ENCODE assay signal across 10 cellular contexts in the genomic region with DNA sequence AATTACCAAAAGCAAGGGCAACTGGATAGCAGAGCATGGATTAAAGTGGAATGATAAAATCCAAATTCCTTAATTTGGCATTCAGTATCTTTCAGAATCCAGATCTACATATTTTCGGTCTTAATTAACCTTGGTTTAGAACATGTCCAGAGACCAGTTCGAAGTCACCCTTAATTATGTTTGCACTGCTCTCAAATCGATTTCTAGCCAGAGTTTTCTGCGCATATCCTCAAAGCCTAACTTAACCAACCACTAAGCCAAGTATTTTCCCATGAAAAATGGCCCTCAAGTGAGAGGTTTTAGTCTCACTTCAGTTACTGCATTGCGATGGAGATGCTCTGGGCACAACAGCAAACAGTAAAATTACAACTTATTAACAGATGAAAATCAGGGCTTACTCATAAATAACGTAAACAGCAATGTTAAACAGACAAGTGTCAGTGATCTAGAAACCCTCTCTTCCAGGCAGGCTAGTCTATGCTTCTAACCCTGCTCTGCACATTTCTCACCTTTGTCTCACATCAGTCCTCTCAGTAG. TPM values are rescaled to one million over a fixed set of nuclear protein-coding genes. Genes with fewer than 3 reads are reported as not detected.
A peak's percentile ranks its signal among the peaks of the same experiment; 100 is the strongest.
DNase-seq lines count a peak whose midpoint lies in the region; ATAC-seq and TF ChIP-seq lines count a peak whose summit lies in the region.
"Had no signal": no experiment of that assay in that cellular context is flagged by ENCODE, and none has a peak within 500 bp of the region (broad histone marks: within the 10 kb centered on the region; RNA-seq: fewer than 3 reads in every experiment).

No MANE protein-coding gene starts in this region.

- no peaks in the 10 kb centered on the region for H3K27me3 Mint-ChIP-seq in natural killer cell (ENCODE audit: low read depth in 2 of 2)
- no peaks in the 10 kb centered on the region for H3K27me3 Mint-ChIP-seq in natural killer cell treated with Interleukin-12 subunit alpha and Interleukin-12 subunit beta and Interleukin-15 and Interleukin-18, amount 100 ng/mL, for 72 hours
- H3K27me3 Mint-ChIP-seq in activated naive CD4-positive, alpha-beta T cell treated with anti-CD3 and anti-CD28 coated beads for 36 hours (ENCODE audit: low read depth) = no peaks in the 10 kb centered on the region

- H3K4me3 ChIP-seq in body of pancreas = no peak overlapping the region

- 28 to 33% methylated on average over 6 of the region's 6 CpGs for WGBS in body of pancreas, 2 donors

- H3K27me3 ChIP-seq in body of pancreas = no peaks in the 10 kb centered on the region

- H3K36me3 ChIP-seq in body of pancreas (replicated peaks in 1 of 2; ENCODE audit: insufficient read depth in 1 of 2, low read depth in 2 of 2) = no peaks in the 10 kb centered on the region

- TF ChIP-seq POLR2A in body of pancreas (IDR thresholded peaks at IDR 0.05) = no peak

- peaks cover 55 to 63% of the 10 kb centered on the region in 2 donors for H3K4me1 Mint-ChIP-seq in natural killer cell
- peaks cover 43% of the 10 kb centered on the region in 2 donors for H3K4me1 Mint-ChIP-seq in natural killer cell treated with Interleukin-12 subunit alpha and Interleukin-12 subunit beta and Interleukin-15 and Interleukin-18, amount 100 ng/mL, for 72 hours (ENCODE audit: low read depth in 2 of 2)
- H3K4me1 Mint-ChIP-seq in activated naive CD4-positive, alpha-beta T cell treated with anti-CD3 and anti-CD28 coated beads for 36 hours (ENCODE audit: low read depth) = peaks cover 40% of the 10 kb centered on the region

- H3K27ac Mint-ChIP-seq in natural killer cell = peak overlapping the region; percentile 14 to 25
- H3K27ac Mint-ChIP-seq in natural killer cell treated with Interleukin-12 subunit alpha and Interleukin-12 subunit beta and Interleukin-15 and Interleukin-18, amount 100 ng/mL, for 72 hours = peak overlapping the region in 1 of 2 donors; percentile 44
- H3K27ac Mint-ChIP-seq in activated naive CD4-positive, alpha-beta T cell treated with anti-CD3 and anti-CD28 coated beads for 36 hours = no peak overlapping the region

- no peak overlapping the region for H3K4me3 Mint-ChIP-seq in natural killer cell
- no peak overlapping the region for H3K4me3 Mint-ChIP-seq in natural killer cell treated with Interleukin-12 subunit alpha and Interleukin-12 subunit beta and Interleukin-15 and Interleukin-18, amount 100 ng/mL, for 72 hours
- no peak overlapping the region for H3K4me3 Mint-ChIP-seq in activated naive CD4-positive, alpha-beta T cell treated with anti-CD3 and anti-CD28 coated beads for 36 hours

- H3K9me3 Mint-ChIP-seq in natural killer cell = no peaks in the 10 kb centered on the region
- no peaks in the 10 kb centered on the region for H3K9me3 Mint-ChIP-seq in natural killer cell treated with Interleukin-12 subunit alpha and Interleukin-12 subunit beta and Interleukin-15 and Interleukin-18, amount 100 ng/mL, for 72 hours
- no peaks in the 10 kb centered on the region for H3K9me3 Mint-ChIP-seq in activated naive CD4-positive, alpha-beta T cell treated with anti-CD3 and anti-CD28 coated beads for 36 hours

- no peak for TF ChIP-seq CTCF in natural killer cell (IDR thresholded peaks at IDR 0.05)
- no peak for TF ChIP-seq CTCF in body of pancreas (IDR thresholded peaks at IDR 0.05)

- no peaks in the 10 kb centered on the region for H3K9me3 ChIP-seq in body of pancreas

- peaks cover 43% of the 10 kb centered on the region for H3K4me1 ChIP-seq in body of pancreas

- peak overlapping the region in 3 of 4 donors; percentile 16 to 95 (median 19) for H3K27ac ChIP-seq in body of pancreas

- CTCF ChIA-PET in HEK293T (lab: Yijun Ruan, JAX) = interaction anchor here (0.7 kb wide), 1 partner anchor 957 kb away, joined by 3 read pairs; no protein-coding TSS in a partner anchor
- CTCF ChIA-PET in activated naive CD4-positive, alpha-beta T cell treated with anti-CD3 and anti-CD28 coated beads for 36 hours (lab: Charles Lee) = interaction anchor here (0.7 to 1.1 kb wide), 3 partner anchors 9 to 38 kb away, joined by 3 read pairs; no protein-coding TSS in a partner anchor

- no peaks in the 10 kb centered on the region for H3K36me3 Mint-ChIP-seq in natural killer cell
- peaks cover 5% of the 10 kb centered on the region for H3K36me3 Mint-ChIP-seq in natural killer cell treated with Interleukin-12 subunit alpha and Interleukin-12 subunit beta and Interleukin-15 and Interleukin-18, amount 100 ng/mL, for 72 hours
- peaks cover 8% of the 10 kb centered on the region for H3K36me3 Mint-ChIP-seq in activated naive CD4-positive, alpha-beta T cell treated with anti-CD3 and anti-CD28 coated beads for 36 hours (ENCODE audit: low read depth)

- no peak for DNase-seq in natural killer cell
- no peak for DNase-seq in natural killer cell treated with Interleukin-12 subunit alpha and Interleukin-12 subunit beta and Interleukin-15 and Interleukin-18, amount 100 ng/mL, for 72 hours (ENCODE audit: low spot score)
- DNase-seq in body of pancreas = no peak
- DNase-seq in kidney tubule cell (ENCODE audit: low spot score) = peak; percentile 78
- DNase-seq in HEK293T (ENCODE audit: extremely low spot score) = no peak
- DNase-seq in activated naive CD4-positive, alpha-beta T cell treated with anti-CD3 and anti-CD28 coated beads for 36 hours = no peak
- DNase-seq: NCI-H510A had no signal

- intact Hi-C loops in natural killer cell (cut with micrococcal nuclease) = no loop called here
- intact Hi-C loops in body of pancreas (cut with DNase I) = no loop called here
- intact Hi-C loops in activated naive CD4-positive, alpha-beta T cell treated with anti-CD3 and anti-CD28 coated beads for 36 hours (cut with micrococcal nuclease) = no loop called here

- ATAC-seq in natural killer cell (no peak), body of pancreas (no peak), GM18867 (IDR thresholded peaks at IDR 0.05; ENCODE audit: unreplicated experiment) (no peak), GM18519 (IDR thresholded peaks at IDR 0.05; ENCODE audit: low FRiP score, unreplicated experiment) (no peak)
- ATAC-seq in natural killer cell treated with Interleukin-12 subunit alpha and Interleukin-12 subunit beta and Interleukin-15 and Interleukin-18, amount 100 ng/mL, for 72 hours = no peak
- ATAC-seq: HCT116 had no signal

- POLR2A ChIA-PET in HEK293T (lab: Yijun Ruan, JAX) = no interaction called here

TF ChIP-seq in HEK293T, 16 proteins besides CTCF, POLR2A, EP300 and RAD21:
- TF ChIP-seq ELF4 (IDR thresholded peaks at IDR 0.05) = no peak
- TF ChIP-seq L3MBTL2 (conservative IDR thresholded peaks at IDR 0.05) = no peak
- TF ChIP-seq ARNT (IDR thresholded peaks at IDR 0.05) = no peak

RNA-seq across cellular contexts. Expression of a gene that starts 4.5 kb away (rescaled TPM):
- total RNA-seq in natural killer cell (100 to 1,000 TPM; 100 to 117 (median 109) TPM), body of pancreas (100 to 1,000 TPM; 112 to 215 TPM)
- 100 to 1,000 TPM; 126 to 161 TPM for total RNA-seq in natural killer cell treated with Interleukin-12 subunit alpha and Interleukin-12 subunit beta and Interleukin-15 and Interleukin-18, amount 100 ng/mL, for 72 hours
- 10 to 100 TPM; 76.4 to 76.7 TPM for total RNA-seq in activated naive CD4-positive, alpha-beta T cell treated with anti-CD3 and anti-CD28 coated beads for 36 hours
